In genomic region chr3:186614597-186615483, GRCh38 we compare ENCODE assay signal across 8 cellular contexts.
A peak's percentile ranks its signal among the peaks of the same experiment; 100 is the strongest.
DNase-seq lines count a peak whose midpoint lies in the region; ATAC-seq, FAIRE-seq and TF ChIP-seq lines count a peak whose summit lies in the region.

No MANE protein-coding gene starts in this region.

- H3F3A ChIP-seq in DOHH2 (ENCODE audit: control insufficient read depth, insufficient read depth), result no peaks in the 10 kb centered on the region

- H3K9me3 ChIP-seq in DOHH2 (ENCODE audit: control insufficient read depth, insufficient read depth, low read length) (no peaks in the 10 kb centered on the region), WERI-Rb-1 (ENCODE audit: severe bottlenecking) (no peaks in the 10 kb centered on the region)

- no peaks in the 10 kb centered on the region for H3K79me2 ChIP-seq in DOHH2 (ENCODE audit: control insufficient read depth, low read length)

- TF ChIP-seq CTCF in DOHH2 (IDR thresholded peaks at IDR 0.05; ENCODE audit: low read depth, low read length, poor library complexity, severe bottlenecking) (peak; percentile 98), WERI-Rb-1 (IDR thresholded peaks at IDR 0.05; ENCODE audit: low read depth, low read length) (peak; percentile 88)

- peak overlapping the region; percentile 82 for H3K4me2 ChIP-seq in DOHH2 (ENCODE audit: low read length)

- peaks cover 22% of the 10 kb centered on the region for H3K4me1 ChIP-seq in DOHH2 (ENCODE audit: control insufficient read depth, low read length)

- in situ Hi-C loops in T47D (cut with HindIII; ENCODE audit: low pct_unique_long_range_greater_than_20kb, low sequenced_read_pairs), result no loop called here

- H4K20me1 ChIP-seq in DOHH2 (ENCODE audit: control insufficient read depth, insufficient read depth, low read depth, low read length), result no peaks in the 10 kb centered on the region

- FAIRE-seq in islet of Langerhans (lab: Jason Lieb, UNC), result peak; percentile 53

- H3K27ac ChIP-seq in DOHH2 (ENCODE audit: low read depth, low read length) (no peak overlapping the region), WERI-Rb-1 (no peak overlapping the region)

- H3K36me3 ChIP-seq in DOHH2 (ENCODE audit: control insufficient read depth, low read length), result no peaks in the 10 kb centered on the region
- no peaks in the 10 kb centered on the region for H3K36me3 ChIP-seq in WERI-Rb-1

- DNase-seq in NCI-H2107 treated with DMSO at 0.1 percent for 48 hours (lab: John Stamatoyannopoulos, UW; ENCODE audit: unreplicated experiment) (peak; percentile 97), WERI-Rb-1 (peak; percentile 68), T47D (ENCODE audit: low read depth in 1 of 2, low spot score in 1 of 2) (peak; percentile 92 to 93), OCI-M2 (lab: John Stamatoyannopoulos, UW; ENCODE audit: unreplicated experiment) (no peak)
- peak; percentile 63 to 73 for DNase-seq in stimulated activated CD4-positive, alpha-beta T cell treated with anti-CD3 and anti-CD28 coated beads, Interleukin-1b, Interleukin-23, amount 100 ng/mL, for 4 hours (ENCODE audit: low read depth in 2 of 2)

- peak; percentile 46 for ATAC-seq in HG02759 (IDR thresholded peaks at IDR 0.05; ENCODE audit: unreplicated experiment)

- no peaks in the 10 kb centered on the region for H3K9me2 ChIP-seq in DOHH2 (replicated peaks; ENCODE audit: control insufficient read depth, low read length)

- H3K27me3 ChIP-seq in DOHH2 (ENCODE audit: control insufficient read depth, low read length) (peaks cover 14% of the 10 kb centered on the region), WERI-Rb-1 (ENCODE audit: insufficient read depth, low read depth, severe bottlenecking) (peaks cover 12% of the 10 kb centered on the region)

- H3K4me3 ChIP-seq in DOHH2 (ENCODE audit: low read length) (peak overlapping the region; percentile 66), WERI-Rb-1 (ENCODE audit: low read depth, low read length) (no peak overlapping the region)
